ENCODE assay signal across 2 cellular contexts in genomic region chr14:93332853-93333630, GRCh38.
A peak's percentile ranks its signal among the peaks of the same experiment; 100 is the strongest.
TF ChIP-seq lines count a peak whose summit lies in the region.

Gene BTBD7, minus strand, starts transcription at chr14:93333036. Its CDS starts 36,985 bp downstream, at chr14:93296051.

TF ChIP-seq in IMR-90, 13 proteins besides CTCF, POLR2A, EP300 and RAD21:
- TF ChIP-seq FOS (IDR thresholded peaks at IDR 0.05; ENCODE audit: low read depth, low read length) (peak; percentile 32; the same call in 1 of the 2 replicates), ELK1 (IDR thresholded peaks at IDR 0.05; ENCODE audit: borderline replicate concordance, low read depth, low read length) (no peak), MAZ (IDR thresholded peaks at IDR 0.05; ENCODE audit: borderline replicate concordance, low read depth, low read length) (peak; percentile 96), BHLHE40 (IDR thresholded peaks at IDR 0.05; ENCODE audit: low read depth, low read length) (peak; percentile 29; the same call in 1 of the 2 replicates), NFE2L2 (IDR thresholded peaks at IDR 0.05; ENCODE audit: low read depth, low read length) (no peak), SMC3 (IDR thresholded peaks at IDR 0.05; ENCODE audit: low read depth, low read length) (no peak), MAFK (IDR thresholded peaks at IDR 0.05; ENCODE audit: low read depth, low read length) (peak; percentile 42; the same call in 1 of the 2 replicates), RFX5 (IDR thresholded peaks at IDR 0.05; ENCODE audit: low read depth, low read length) (no peak), RCOR1 (IDR thresholded peaks at IDR 0.05; ENCODE audit: insufficient replicate concordance, low read length) (peak; percentile 48), CEBPB (IDR thresholded peaks at IDR 0.05; ENCODE audit: low read depth, low read length) (peak; percentile 55), USF2 (IDR thresholded peaks at IDR 0.05; ENCODE audit: low read depth, low read length) (peak; percentile 97), MXI1 (IDR thresholded peaks at IDR 0.05; ENCODE audit: borderline replicate concordance, low read depth, low read length) (peak; percentile 40; the same call in 1 of the 2 replicates), CHD1 (IDR thresholded peaks at IDR 0.05; ENCODE audit: low read depth, low read length) (no peak; the same call in 1 of the 2 replicates)

TF ChIP-seq in endothelial cell of umbilical vein, 7 proteins besides CTCF, POLR2A, EP300 and RAD21:
- peak; percentile 36 for TF ChIP-seq JUN (IDR thresholded peaks at IDR 0.05; ENCODE audit: borderline replicate concordance, insufficient read depth, insufficient read length, low read depth)
- TF ChIP-seq GATA2 (IDR thresholded peaks at IDR 0.05; ENCODE audit: insufficient read depth, insufficient read length, low read depth, low read length): no peak
- TF ChIP-seq POLR2AphosphoS5 (IDR thresholded peaks at IDR 0.05; ENCODE audit: insufficient read depth, low read depth, low read length): peak; percentile 80
- no peak for TF ChIP-seq MYC (IDR thresholded peaks at IDR 0.05; ENCODE audit: low read depth, low read length)
- TF ChIP-seq EZH2 (IDR thresholded peaks at IDR 0.05; ENCODE audit: borderline replicate concordance, low read depth, low read length, severe bottlenecking): no peak
- TF ChIP-seq MAX (IDR thresholded peaks at IDR 0.05; ENCODE audit: insufficient read depth, insufficient read length): peak; percentile 95
- TF ChIP-seq FOS (IDR thresholded peaks at IDR 0.05; ENCODE audit: borderline replicate concordance, insufficient read depth, low read length): no peak
